Comparison of ENCODE assay signal across 17 cellular contexts in the genomic region with DNA sequence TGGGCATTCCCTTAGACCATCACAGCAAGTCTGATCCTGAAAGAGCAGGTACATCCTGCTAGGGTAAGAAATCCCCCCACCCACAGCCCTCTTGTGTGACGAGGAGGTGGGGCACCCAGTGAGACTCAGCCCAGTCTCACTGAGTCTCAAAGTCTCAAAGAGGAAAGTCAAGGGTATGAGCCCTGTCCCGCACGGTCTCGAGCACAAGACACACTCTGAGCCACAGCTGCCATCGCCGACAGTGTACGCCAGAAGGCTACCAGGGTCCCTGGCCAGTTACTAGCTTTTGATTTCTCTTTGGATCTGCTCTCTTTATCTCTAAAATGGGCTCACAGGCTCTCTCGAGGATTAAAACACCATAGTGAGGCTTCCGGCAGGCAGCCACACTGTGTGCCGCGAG.
"Had no signal": no experiment of that assay in that cellular context is flagged by ENCODE, and none has a peak within 500 bp of the region (broad histone marks: within the 10 kb centered on the region; RNA-seq: fewer than 3 reads in every experiment).

No MANE protein-coding gene starts in this region.

- H3K4me3 Mint-ChIP-seq: activated naive CD8-positive, alpha-beta T cell; activated T-cell treated with anti-CD3 and anti-CD28 coated beads, Interleukin-2, amount 50 U/mL, for 72 hours; naive thymus-derived CD4-positive, alpha-beta T cell had no signal

- H3K36me3 Mint-ChIP-seq: activated naive CD8-positive, alpha-beta T cell; naive thymus-derived CD4-positive, alpha-beta T cell had no signal

- DNase-seq: activated CD4-positive, alpha-beta T cell treated with anti-CD3 and anti-CD28 coated beads for 1 hour; activated CD4-positive, alpha-beta T cell treated with anti-CD3 and anti-CD28 coated beads, Interleukin-2, amount 50 U/mL, for 4 hours; activated T-cell treated with anti-CD3 and anti-CD28 coated beads, Interleukin-2, amount 50 U/mL, for 72 hours; amniotic stem cell; foreskin melanocyte; kidney glomerular epithelial cell; naive thymus-derived CD4-positive, alpha-beta T cell; stimulated activated CD4-positive, alpha-beta T cell treated with anti-CD3 and anti-CD28 coated beads, Interleukin-12 subunit alpha, Interleukin-12 subunit beta, amount 100 ng/mL, for 4 hours; stimulated activated CD4-positive, alpha-beta T cell treated with anti-CD3 and anti-CD28 coated beads, Interleukin-2, amount 100 ng/mL, for 24 hours; stimulated activated naive CD8-positive, alpha-beta T cell treated with anti-CD3 and anti-CD28 coated beads, Interleukin-15, Interleukin-2, amounts not matched to agents 100 U/mL and 50 U/mL, for 24 hours; T-helper 2 cell; transverse colon; WERI-Rb-1 had no signal

- H3K27me3 Mint-ChIP-seq: memory B cell had no signal

- H3K36me3 ChIP-seq: ovary, WERI-Rb-1 had no signal

- ATAC-seq: activated T-cell treated with anti-CD3 and anti-CD28 coated beads, Interleukin-2, amount 50 U/mL, for 72 hours; naive thymus-derived CD4-positive, alpha-beta T cell; stimulated activated naive CD8-positive, alpha-beta T cell treated with anti-CD3 and anti-CD28 coated beads, Interleukin-15, Interleukin-2, amounts not matched to agents 100 U/mL and 50 U/mL, for 24 hours had no signal

- H3K4me3 ChIP-seq: ovary, suprapubic skin, transverse colon had no signal

- H3K9me3 Mint-ChIP-seq: activated T-cell treated with anti-CD3 and anti-CD28 coated beads, Interleukin-2, amount 50 U/mL, for 72 hours had no signal

- H3K4me1 ChIP-seq: transverse colon had no signal

- H3K9me3 ChIP-seq: ovary, suprapubic skin, transverse colon had no signal

- H3K27ac Mint-ChIP-seq: activated naive CD8-positive, alpha-beta T cell; activated T-cell treated with anti-CD3 and anti-CD28 coated beads, Interleukin-2, amount 50 U/mL, for 72 hours; naive thymus-derived CD4-positive, alpha-beta T cell had no signal

- H3K27me3 ChIP-seq: ovary, suprapubic skin, transverse colon had no signal

- H3K27ac ChIP-seq: suprapubic skin, transverse colon, WERI-Rb-1 had no signal
